ENCODE assay signal across 1 cellular context in the genomic region with DNA sequence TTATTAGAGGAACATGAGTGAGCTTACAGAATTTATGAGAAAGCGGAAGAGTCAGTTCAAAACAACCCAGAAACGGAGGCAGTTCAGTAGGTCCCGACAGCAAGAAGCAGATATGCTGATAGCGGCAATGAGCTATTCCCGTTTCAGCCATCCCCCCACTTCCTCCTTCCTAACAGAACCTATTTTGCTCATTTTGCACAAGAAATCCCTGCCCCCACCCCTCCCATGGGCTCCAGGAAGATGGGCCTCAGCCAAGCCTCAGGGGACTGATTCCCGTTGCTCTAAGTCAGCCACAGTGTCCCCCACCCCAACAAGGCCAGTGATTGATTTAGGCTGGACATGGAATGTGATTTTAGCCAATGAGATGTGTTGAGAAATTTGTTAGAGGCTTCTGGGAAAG.
TF ChIP-seq lines count a peak whose summit lies in the region.

No MANE protein-coding gene starts in this region.

TF ChIP-seq in K562, 482 proteins besides CTCF, POLR2A, EP300 and RAD21 (continued from another document and continues in another):
- TF ChIP-seq ZBTB40 (IDR thresholded peaks at IDR 0.05): no peak
- TF ChIP-seq ZBTB40 (CRISPR knock-in tag; IDR thresholded peaks at IDR 0.05): no peak
- no peak for TF ChIP-seq NFYB (IDR thresholded peaks at IDR 0.05; ENCODE audit: extremely low read depth, insufficient read length)
- TF ChIP-seq PHF20 (IDR thresholded peaks at IDR 0.05; ENCODE audit: partially characterized antibody): no peak
- no peak for TF ChIP-seq HDAC6 (IDR thresholded peaks at IDR 0.05; ENCODE audit: low read depth, low read length)
- TF ChIP-seq SPI1 (IDR thresholded peaks at IDR 0.05; ENCODE audit: borderline replicate concordance, low read depth, low read length): peak; percentile 96
- TF ChIP-seq ZKSCAN8 (CRISPR knock-in tag; IDR thresholded peaks at IDR 0.05): no peak
- peak; percentile 81 for TF ChIP-seq ZNF766 (CRISPR knock-in tag; conservative IDR thresholded peaks at IDR 0.05)
- no peak for TF ChIP-seq KDM5B (IDR thresholded peaks at IDR 0.05; ENCODE audit: insufficient replicate concordance, low read depth, low read length)
- TF ChIP-seq KAT2B (IDR thresholded peaks at IDR 0.05; ENCODE audit: low read depth, low read length): no peak
- TF ChIP-seq, protein P1, sequence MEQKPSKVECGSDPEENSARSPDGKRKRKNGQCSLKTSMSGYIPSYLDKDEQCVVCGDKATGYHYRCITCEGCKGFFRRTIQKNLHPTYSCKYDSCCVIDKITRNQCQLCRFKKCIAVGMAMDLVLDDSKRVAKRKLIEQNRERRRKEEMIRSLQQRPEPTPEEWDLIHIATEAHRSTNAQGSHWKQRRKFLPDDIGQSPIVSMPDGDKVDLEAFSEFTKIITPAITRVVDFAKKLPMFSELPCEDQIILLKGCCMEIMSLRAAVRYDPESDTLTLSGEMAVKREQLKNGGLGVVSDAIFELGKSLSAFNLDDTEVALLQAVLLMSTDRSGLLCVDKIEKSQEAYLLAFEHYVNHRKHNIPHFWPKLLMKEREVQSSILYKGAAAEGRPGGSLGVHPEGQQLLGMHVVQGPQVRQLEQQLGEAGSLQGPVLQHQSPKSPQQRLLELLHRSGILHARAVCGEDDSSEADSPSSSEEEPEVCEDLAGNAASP (IDR thresholded peaks at IDR 0.05): no peak
- no peak for TF ChIP-seq ZNF444 (CRISPR knock-in tag; IDR thresholded peaks at IDR 0.05)
- TF ChIP-seq FOSL1 (tag; conservative IDR thresholded peaks at IDR 0.05): 0 out of 2 replicates have a peak, but pooled peaks have one; percentile 13
- no peak for TF ChIP-seq NONO (IDR thresholded peaks at IDR 0.05; ENCODE audit: low read depth in 2 of 2, low read length in 1 of 2)
- no peak for TF ChIP-seq GTF2E2 (tag; IDR thresholded peaks at IDR 0.05)
- TF ChIP-seq NFXL1 (CRISPR knock-in tag; IDR thresholded peaks at IDR 0.05): no peak
- TF ChIP-seq TGIF2 (CRISPR knock-in tag; IDR thresholded peaks at IDR 0.05): no peak
- TF ChIP-seq HINFP (tag; conservative IDR thresholded peaks at IDR 0.05; ENCODE audit: low read depth): no peak
- TF ChIP-seq CTBP1 (IDR thresholded peaks at IDR 0.05; ENCODE audit: borderline replicate concordance): peak; percentile 45; the same call in 1 of the 2 replicates
- TF ChIP-seq NR4A1 (CRISPR knock-in tag; IDR thresholded peaks at IDR 0.05): no peak
- TF ChIP-seq NR4A1 (tag; IDR thresholded peaks at IDR 0.05): no peak
- TF ChIP-seq DIDO1 (tag; IDR thresholded peaks at IDR 0.05; ENCODE audit: low read depth): no peak
- no peak for TF ChIP-seq POU5F1 (IDR thresholded peaks at IDR 0.05; ENCODE audit: borderline replicate concordance, low read depth, low read length, partially characterized antibody)
- TF ChIP-seq, protein P2, sequence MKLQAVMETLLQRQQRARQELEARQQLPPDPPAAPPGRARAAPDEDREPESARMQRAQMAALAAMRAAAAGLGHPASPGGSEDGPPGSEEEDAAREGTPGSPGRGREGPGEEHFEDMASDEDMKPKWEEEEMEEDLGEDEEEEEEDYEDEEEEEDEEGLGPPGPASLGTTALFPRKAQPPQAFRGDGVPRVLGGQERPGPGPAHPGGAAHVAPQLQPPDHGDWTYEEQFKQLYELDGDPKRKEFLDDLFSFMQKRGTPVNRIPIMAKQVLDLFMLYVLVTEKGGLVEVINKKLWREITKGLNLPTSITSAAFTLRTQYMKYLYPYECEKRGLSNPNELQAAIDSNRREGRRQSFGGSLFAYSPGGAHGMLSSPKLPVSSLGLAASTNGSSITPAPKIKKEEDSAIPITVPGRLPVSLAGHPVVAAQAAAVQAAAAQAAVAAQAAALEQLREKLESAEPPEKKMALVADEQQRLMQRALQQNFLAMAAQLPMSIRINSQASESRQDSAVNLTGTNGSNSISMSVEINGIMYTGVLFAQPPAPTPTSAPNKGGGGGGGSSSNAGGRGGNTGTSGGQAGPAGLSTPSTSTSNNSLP (IDR thresholded peaks at IDR 0.05; ENCODE audit: borderline replicate concordance, low read depth, low read length): no peak
- peak; percentile 54 for TF ChIP-seq ETV1 (tag; conservative IDR thresholded peaks at IDR 0.05; ENCODE audit: low read depth)
- TF ChIP-seq SMAD4 (CRISPR knock-in tag; conservative IDR thresholded peaks at IDR 0.05): 0 out of 2 replicates have a peak, but pooled peaks have one; percentile 41
- peak; percentile 49; the same call in 1 of the 2 replicates for TF ChIP-seq ARID1B (IDR thresholded peaks at IDR 0.05)
- TF ChIP-seq ZNF76 (CRISPR knock-in tag; IDR thresholded peaks at IDR 0.05; ENCODE audit: borderline replicate concordance): no peak
- no peak for TF ChIP-seq TFE3 (CRISPR knock-in tag; IDR thresholded peaks at IDR 0.05)
- TF ChIP-seq HOXB6 (CRISPR knock-in tag; IDR thresholded peaks at IDR 0.05; ENCODE audit: borderline replicate concordance): no peak
- TF ChIP-seq ZNF445 (CRISPR knock-in tag; IDR thresholded peaks at IDR 0.05; ENCODE audit: low read depth): no peak
- no peak for TF ChIP-seq NFRKB (IDR thresholded peaks at IDR 0.05; ENCODE audit: low read depth)
- TF ChIP-seq CBX2 (IDR thresholded peaks at IDR 0.05; ENCODE audit: insufficient read depth, low read length, poor library complexity, severe bottlenecking): no peak
- TF ChIP-seq, protein P3, sequence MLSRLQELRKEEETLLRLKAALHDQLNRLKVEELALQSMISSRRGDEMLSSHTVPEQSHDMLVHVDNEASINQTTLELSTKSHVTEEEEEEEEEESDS (CRISPR knock-in tag; IDR thresholded peaks at IDR 0.05): no peak
- no peak for TF ChIP-seq MTA3 (IDR thresholded peaks at IDR 0.05; ENCODE audit: borderline replicate concordance)
- peak; percentile 58 for TF ChIP-seq ELF1 (tag; IDR thresholded peaks at IDR 0.05)
- TF ChIP-seq RNF2 (IDR thresholded peaks at IDR 0.05): peak; percentile 87; the same call in 1 of the 2 replicates
- TF ChIP-seq GATAD2A (IDR thresholded peaks at IDR 0.05): no peak
- TF ChIP-seq LCOR (CRISPR knock-in tag; IDR thresholded peaks at IDR 0.05): no peak
- TF ChIP-seq, protein P4, sequence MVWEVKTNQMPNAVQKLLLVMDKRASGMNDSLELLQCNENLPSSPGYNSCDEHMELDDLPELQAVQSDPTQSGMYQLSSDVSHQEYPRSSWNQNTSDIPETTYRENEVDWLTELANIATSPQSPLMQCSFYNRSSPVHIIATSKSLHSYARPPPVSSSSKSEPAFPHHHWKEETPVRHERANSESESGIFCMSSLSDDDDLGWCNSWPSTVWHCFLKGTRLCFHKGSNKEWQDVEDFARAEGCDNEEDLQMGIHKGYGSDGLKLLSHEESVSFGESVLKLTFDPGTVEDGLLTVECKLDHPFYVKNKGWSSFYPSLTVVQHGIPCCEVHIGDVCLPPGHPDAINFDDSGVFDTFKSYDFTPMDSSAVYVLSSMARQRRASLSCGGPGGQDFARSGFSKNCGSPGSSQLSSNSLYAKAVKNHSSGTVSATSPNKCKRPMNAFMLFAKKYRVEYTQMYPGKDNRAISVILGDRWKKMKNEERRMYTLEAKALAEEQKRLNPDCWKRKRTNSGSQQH (CRISPR knock-in tag; IDR thresholded peaks at IDR 0.05): no peak
- no peak for TF ChIP-seq FOXJ3 (CRISPR knock-in tag; IDR thresholded peaks at IDR 0.05)
- TF ChIP-seq, protein P5, sequence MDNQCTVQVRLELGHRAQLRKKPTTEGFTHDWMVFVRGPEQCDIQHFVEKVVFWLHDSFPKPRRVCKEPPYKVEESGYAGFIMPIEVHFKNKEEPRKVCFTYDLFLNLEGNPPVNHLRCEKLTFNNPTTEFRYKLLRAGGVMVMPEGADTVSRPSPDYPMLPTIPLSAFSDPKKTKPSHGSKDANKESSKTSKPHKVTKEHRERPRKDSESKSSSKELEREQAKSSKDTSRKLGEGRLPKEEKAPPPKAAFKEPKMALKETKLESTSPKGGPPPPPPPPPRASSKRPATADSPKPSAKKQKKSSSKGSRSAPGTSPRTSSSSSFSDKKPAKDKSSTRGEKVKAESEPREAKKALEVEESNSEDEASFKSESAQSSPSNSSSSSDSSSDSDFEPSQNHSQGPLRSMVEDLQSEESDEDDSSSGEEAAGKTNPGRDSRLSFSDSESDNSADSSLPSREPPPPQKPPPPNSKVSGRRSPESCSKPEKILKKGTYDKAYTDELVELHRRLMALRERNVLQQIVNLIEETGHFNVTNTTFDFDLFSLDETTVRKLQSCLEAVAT (IDR thresholded peaks at IDR 0.05): no peak
- no peak for TF ChIP-seq ZBTB33 (CRISPR knock-in tag; IDR thresholded peaks at IDR 0.05)
